In genomic region chr6:18053555-18054445, GRCh38 we compare ENCODE assay signal across 12 cellular contexts.
DNase-seq lines count a peak whose midpoint lies in the region; ATAC-seq and TF ChIP-seq lines count a peak whose summit lies in the region.
"Had no signal": no experiment of that assay in that cellular context is flagged by ENCODE, and none has a peak within 500 bp of the region (broad histone marks: within the 10 kb centered on the region; RNA-seq: fewer than 3 reads in every experiment).

No MANE protein-coding gene starts in this region.

- H3K27ac ChIP-seq in right cardiac atrium (ENCODE audit: low read length) (no peak overlapping the region), ascending aorta (peak overlapping the region; percentile 48 to 77), liver (ENCODE audit: low read depth in 1 of 2, low read length in 2 of 2) (peak overlapping the region; percentile 77 to 87), heart right ventricle (no peak overlapping the region)
- H3K27ac ChIP-seq: right atrium auricular region had no signal

- peak; percentile 64 to 87 for ATAC-seq in right cardiac atrium
- no peak for ATAC-seq in Right ventricle myocardium inferior
- ATAC-seq in HG03378 (IDR thresholded peaks at IDR 0.05; ENCODE audit: unreplicated experiment) = no peak
- ATAC-seq in heart right ventricle = no peak
- no peak for ATAC-seq in HG03039 (IDR thresholded peaks at IDR 0.05; ENCODE audit: unreplicated experiment)

- no peaks in the 10 kb centered on the region for H3K27me3 ChIP-seq in right cardiac atrium (ENCODE audit: control insufficient read depth, insufficient read depth)
- H3K27me3 ChIP-seq in ascending aorta = no peaks in the 10 kb centered on the region
- no peaks in the 10 kb centered on the region for H3K27me3 ChIP-seq in liver (ENCODE audit: control insufficient read depth in 4 of 4, insufficient read depth in 4 of 4, low read length in 3 of 4)
- H3K27me3 ChIP-seq in heart right ventricle = no peaks in the 10 kb centered on the region
- H3K27me3 ChIP-seq: right atrium auricular region had no signal

- DNase-seq in right cardiac atrium = no peak
- DNase-seq in Right ventricle myocardium inferior (ENCODE audit: missing footprints) = no peak
- no peak for DNase-seq in ascending aorta (ENCODE audit: low spot score in 2 of 2)
- no peak for DNase-seq in heart right ventricle
- no peak for DNase-seq in ureter (ENCODE audit: low spot score)
- DNase-seq: ACHN, DMS153, NCI-H510A had no signal

- H3K4me3 ChIP-seq in right cardiac atrium (ENCODE audit: low read length) (no peak overlapping the region), ascending aorta (peak overlapping the region in 1 of 2 donors; percentile 51), liver (ENCODE audit: low read depth in 1 of 3, low read length in 3 of 3) (no peak overlapping the region), heart right ventricle (no peak overlapping the region)
- H3K4me3 ChIP-seq: right atrium auricular region had no signal

- intact Hi-C loops in right cardiac atrium (cut with DNase I) = no loop called here
- intact Hi-C loops in Right ventricle myocardium inferior (cut with DNase I) = no loop called here
- intact Hi-C loops in ascending aorta (cut with DNase I) = no loop called here
- intact Hi-C loops in heart right ventricle (cut with DNase I) = no loop called here

- no peaks in the 10 kb centered on the region for H3K9me3 ChIP-seq in right cardiac atrium (ENCODE audit: control insufficient read depth, low read length)
- no peaks in the 10 kb centered on the region for H3K9me3 ChIP-seq in ascending aorta
- no peaks in the 10 kb centered on the region for H3K9me3 ChIP-seq in liver (ENCODE audit: control insufficient read depth in 4 of 4, low read length in 3 of 4)
- H3K9me3 ChIP-seq in heart right ventricle = no peaks in the 10 kb centered on the region
- H3K9me3 ChIP-seq: right atrium auricular region had no signal

- no peaks in the 10 kb centered on the region for H3K36me3 ChIP-seq in ascending aorta
- H3K36me3 ChIP-seq in liver (ENCODE audit: control insufficient read depth in 4 of 4, insufficient read depth in 3 of 4, low read depth in 1 of 4, low read length in 3 of 4) = no peaks in the 10 kb centered on the region
- no peaks in the 10 kb centered on the region for H3K36me3 ChIP-seq in heart right ventricle
- H3K36me3 ChIP-seq: right atrium auricular region had no signal

- peak overlapping the region in 1 of 2 donors; percentile 37 for H3K9ac ChIP-seq in liver (ENCODE audit: low read depth in 1 of 2, low read length in 2 of 2)

- no peak for TF ChIP-seq CTCF in ascending aorta (IDR thresholded peaks at IDR 0.05)
- TF ChIP-seq CTCF in liver (IDR thresholded peaks at IDR 0.05; ENCODE audit: low read depth, low read length, missing input control) = no peak
- TF ChIP-seq CTCF in heart right ventricle (IDR thresholded peaks at IDR 0.05) = no peak

- H3K4me1 ChIP-seq in right cardiac atrium (ENCODE audit: control insufficient read depth, insufficient read depth, low read length) (no peaks in the 10 kb centered on the region), ascending aorta (peaks cover 0 to 4% of the 10 kb centered on the region in 2 donors), liver (ENCODE audit: control insufficient read depth in 4 of 4, insufficient read depth in 4 of 4, low read length in 3 of 4) (peaks cover 0 to 30% (median 16%) of the 10 kb centered on the region in 4 donors), heart right ventricle (no peaks in the 10 kb centered on the region)
- H3K4me1 ChIP-seq: right atrium auricular region had no signal

- TF ChIP-seq RAD21 in liver (IDR thresholded peaks at IDR 0.05) = peak in 1 of 2 donors; percentile 18

- WGBS in right cardiac atrium = 71% methylated on average over 6 of the region's 6 CpGs
- WGBS in liver = 63% methylated on average over 6 of the region's 6 CpGs
- WGBS in heart right ventricle, 2 donors = 74 to 76% methylated on average over 6 of the region's 6 CpGs

TF ChIP-seq in liver, 16 proteins besides CTCF, POLR2A, EP300 and RAD21:
- TF ChIP-seq REST (IDR thresholded peaks at IDR 0.05) (no peak), SP1 (IDR thresholded peaks at IDR 0.05) (peak; percentile 38), YY1 (IDR thresholded peaks at IDR 0.05) (peak; percentile 58), HNF4A (conservative IDR thresholded peaks at IDR 0.05) (peak; percentile 26 to 40), RXRA (IDR thresholded peaks at IDR 0.05) (peak in 1 of 2 donors; percentile 22), EGR1 (IDR thresholded peaks at IDR 0.05; ENCODE audit: low read depth in 2 of 2) (no peak)

Comparison
In these comparisons a context has a peak if more than half of its experiments do, and no peak if none do; other contexts are left out.
1. ATAC-seq: peak in right cardiac atrium (2 of 2); none in Right ventricle myocardium inferior (single experiment), HG03378 (single experiment), heart right ventricle (0 of 8) and HG03039 (single experiment).
2. H3K27ac ChIP-seq: peak in ascending aorta (2 of 2) and liver (2 of 2); none in right cardiac atrium (single experiment) and heart right ventricle (0 of 10).